27 cellular contexts compared by ENCODE assay signal in the genomic region with DNA sequence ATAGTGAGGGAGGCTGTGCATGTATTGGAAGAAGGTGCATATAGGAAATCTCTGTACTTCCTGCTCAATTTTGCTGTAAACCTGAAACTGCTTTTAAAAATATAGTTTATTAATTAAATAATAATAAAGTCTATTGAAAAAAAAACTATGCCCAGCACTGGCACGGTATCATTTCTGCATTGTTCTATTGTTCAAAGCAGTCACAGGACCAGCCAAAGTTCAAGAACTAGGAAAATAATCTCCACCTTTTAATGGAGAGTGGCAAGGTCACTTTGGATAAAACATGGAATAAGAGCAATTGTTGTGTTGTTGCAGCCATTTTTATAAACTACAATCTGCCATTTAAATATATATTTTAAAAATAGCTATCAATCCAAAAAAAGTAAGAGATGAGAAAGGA.
"Had no signal": no experiment of that assay in that cellular context is flagged by ENCODE, and none has a peak within 500 bp of the region (broad histone marks: within the 10 kb centered on the region; RNA-seq: fewer than 3 reads in every experiment).

No MANE protein-coding gene starts in this region.

- DNase-seq: colonic mucosa; cortex of kidney; dermis blood vessel endothelial cell; dorsolateral prefrontal cortex; effector CD4-positive, alpha-beta T cell; effector CD8-positive, alpha-beta T cell; effector memory CD4-positive, alpha-beta T cell; effector memory CD8-positive, alpha-beta T cell; endodermal cell; erythroblast; esophagus squamous epithelium; foreskin fibroblast; foreskin keratinocyte; foreskin melanocyte; gastrocnemius medialis; glutamatergic neuron; head of caudate nucleus; heart left ventricle; heart right ventricle had no signal

- H3K4me1 ChIP-seq: colonic mucosa, esophagus muscularis mucosa, esophagus squamous epithelium, foreskin keratinocyte, gastrocnemius medialis, gastroesophageal sphincter, heart left ventricle, heart right ventricle had no signal

- H3K27ac ChIP-seq: colonic mucosa, coronary artery, dorsolateral prefrontal cortex, epithelial cell of prostate, esophagus muscularis mucosa, esophagus squamous epithelium, foreskin keratinocyte, gastrocnemius medialis, gastroesophageal sphincter, heart left ventricle, heart right ventricle had no signal

- ATAC-seq: effector memory CD8-positive, alpha-beta T cell; esophagus mucosa; foreskin keratinocyte; gastrocnemius medialis; gastroesophageal sphincter; heart left ventricle; heart right ventricle had no signal

- H3K36me3 ChIP-seq: colonic mucosa, esophagus muscularis mucosa, esophagus squamous epithelium, gastrocnemius medialis, gastroesophageal sphincter, heart left ventricle, heart right ventricle had no signal

- H3K9me3 ChIP-seq: colonic mucosa, esophagus muscularis mucosa, esophagus squamous epithelium, gastrocnemius medialis, gastroesophageal sphincter, heart left ventricle, heart right ventricle had no signal

- H3K4me3 ChIP-seq: colonic mucosa, coronary artery, dorsolateral prefrontal cortex, esophagus muscularis mucosa, esophagus squamous epithelium, gastrocnemius medialis, gastroesophageal sphincter, heart left ventricle, heart right ventricle had no signal

- H3K27me3 ChIP-seq: colonic mucosa, esophagus muscularis mucosa, esophagus squamous epithelium, gastrocnemius medialis, gastroesophageal sphincter had no signal

- FAIRE-seq: colon, endometrium, endothelial cell of umbilical vein had no signal
